2 cellular contexts compared by ENCODE assay signal in genomic region chr12:8916154-8916553, GRCh38.
TF ChIP-seq lines count a peak whose summit lies in the region.

No MANE protein-coding gene starts in this region.

TF ChIP-seq in SK-N-SH, 30 proteins besides CTCF, POLR2A, EP300 and RAD21 (continued from another document):
- no peak for TF ChIP-seq REST (IDR thresholded peaks at IDR 0.05; ENCODE audit: low read depth, low read length)
- no peak for TF ChIP-seq YY1 (IDR thresholded peaks at IDR 0.05; ENCODE audit: low read depth)
- TF ChIP-seq USF1 (IDR thresholded peaks at IDR 0.05; ENCODE audit: borderline replicate concordance, low read depth) = no peak
- no peak for TF ChIP-seq CHD2 (IDR thresholded peaks at IDR 0.05; ENCODE audit: low read length, partially characterized antibody)
- TF ChIP-seq SMC3 (IDR thresholded peaks at IDR 0.05; ENCODE audit: low read depth, low read length) = no peak
- TF ChIP-seq NRF1 (IDR thresholded peaks at IDR 0.05; ENCODE audit: low read depth, low read length) = no peak
- no peak for TF ChIP-seq USF2 (IDR thresholded peaks at IDR 0.05; ENCODE audit: borderline replicate concordance, low read depth, low read length)
- TF ChIP-seq PBX3 (IDR thresholded peaks at IDR 0.05) = no peak
- TF ChIP-seq MEF2A (IDR thresholded peaks at IDR 0.05; ENCODE audit: borderline replicate concordance, low read depth) = no peak
- no peak for TF ChIP-seq EZH2phosphoT487 (IDR thresholded peaks at IDR 0.05; ENCODE audit: borderline replicate concordance, low read depth)
- no peak for TF ChIP-seq TAF1 (IDR thresholded peaks at IDR 0.05; ENCODE audit: borderline replicate concordance, low read depth, low read length)
- TF ChIP-seq ELF1 (IDR thresholded peaks at IDR 0.05) = no peak
- no peak for TF ChIP-seq TEAD4 (IDR thresholded peaks at IDR 0.05; ENCODE audit: borderline replicate concordance, insufficient read depth)

TF ChIP-seq in SK-N-SH treated with all-trans-retinoic acid at 6 μM for 48 hours, 23 proteins besides CTCF, POLR2A, EP300 and RAD21 (continued from another document):
- TF ChIP-seq ZFP30 (CRISPR knock-in tag; IDR thresholded peaks at IDR 0.05) = no peak
- no peak for TF ChIP-seq PPARA (CRISPR knock-in tag; IDR thresholded peaks at IDR 0.05; ENCODE audit: borderline replicate concordance)
- TF ChIP-seq BACH2 (CRISPR knock-in tag; IDR thresholded peaks at IDR 0.05; ENCODE audit: borderline replicate concordance) = no peak
- TF ChIP-seq PATZ1 (CRISPR knock-in tag; IDR thresholded peaks at IDR 0.05; ENCODE audit: borderline replicate concordance) = no peak
- TF ChIP-seq CSRNP3 (CRISPR knock-in tag; IDR thresholded peaks at IDR 0.05) = no peak
- TF ChIP-seq GLIS3 (CRISPR knock-in tag; IDR thresholded peaks at IDR 0.05) = no peak
- no peak for TF ChIP-seq ESRRG (CRISPR knock-in tag; IDR thresholded peaks at IDR 0.05)
- TF ChIP-seq ZFP3 (CRISPR knock-in tag; IDR thresholded peaks at IDR 0.05) = no peak
- no peak for TF ChIP-seq ZNF70 (CRISPR knock-in tag; IDR thresholded peaks at IDR 0.05)
- TF ChIP-seq ZNF8 (CRISPR knock-in tag; IDR thresholded peaks at IDR 0.05) = no peak
- TF ChIP-seq TOX (CRISPR knock-in tag; IDR thresholded peaks at IDR 0.05; ENCODE audit: borderline replicate concordance) = no peak
- TF ChIP-seq CSDC2 (CRISPR knock-in tag; IDR thresholded peaks at IDR 0.05) = no peak
- no peak for TF ChIP-seq RARB (CRISPR knock-in tag; IDR thresholded peaks at IDR 0.05)
- no peak for TF ChIP-seq ARNTL (CRISPR knock-in tag; IDR thresholded peaks at IDR 0.05; ENCODE audit: borderline replicate concordance, low read depth)
TF ChIP-seq in SK-N-SH treated with all-trans-retinoic acid at 6 μM for 48 hours: peak in this region for 0.
